In genomic region chr4:7498406-7499200, GRCh38 we compare ENCODE assay signal across 27 cellular contexts.
"Had no signal": no experiment of that assay in that cellular context is flagged by ENCODE, and none has a peak within 500 bp of the region (broad histone marks: within the 10 kb centered on the region; RNA-seq: fewer than 3 reads in every experiment).

No MANE protein-coding gene starts in this region.

- H3K4me3 ChIP-seq: esophagus muscularis mucosa, left lung, lower lobe of right lung, testis, transverse colon had no signal

- H3K4me3 Mint-ChIP-seq: activated CD4-positive, alpha-beta T cell treated with anti-CD3 and anti-CD28 coated beads, Interleukin-2, amount 10 ng/mL, durations not matched to agents 24 days and 14 days; activated CD8-positive, alpha-beta T cell treated with anti-CD3 and anti-CD28 coated beads for 36 hours; activated naive CD4-positive, alpha-beta T cell treated with anti-CD3 and anti-CD28 coated beads, Interleukin-2, amount 50 U/mL, for 24 hours; activated naive CD8-positive, alpha-beta T cell treated with anti-CD3 and anti-CD28 coated beads, Interleukin-2, amount 50 U/mL, for 24 hours; activated T-cell treated with anti-CD3 and anti-CD28 coated beads, Interleukin-2, amount 50 U/mL, for 4 hours; activated T-helper 17 cell treated with anti-CD3 and anti-CD28 coated beads, Interleukin-2, amount 50 U/mL, for 72 hours; nephron had no signal

- FAIRE-seq: colon, islet of Langerhans had no signal

- H3K27me3 ChIP-seq: esophagus muscularis mucosa, foreskin keratinocyte, testis, transverse colon had no signal

- H3K9me3 Mint-ChIP-seq: activated CD4-positive, alpha-beta T cell treated with anti-CD3 and anti-CD28 coated beads, Interleukin-2, amount 10 ng/mL, durations not matched to agents 24 days and 14 days; activated naive CD4-positive, alpha-beta T cell treated with anti-CD3 and anti-CD28 coated beads, Interleukin-2, amount 50 U/mL, for 24 hours; activated naive CD8-positive, alpha-beta T cell treated with anti-CD3 and anti-CD28 coated beads, Interleukin-2, amount 50 U/mL, for 24 hours; activated T-cell treated with anti-CD3 and anti-CD28 coated beads, Interleukin-2, amount 50 U/mL, for 4 hours; nephron had no signal

- ATAC-seq: activated CD8-positive, alpha-beta T cell treated with anti-CD3 and anti-CD28 coated beads for 36 hours; activated naive CD8-positive, alpha-beta T cell treated with anti-CD3 and anti-CD28 coated beads, Interleukin-2, amount 50 U/mL, for 24 hours; activated T-cell treated with anti-CD3 and anti-CD28 coated beads, Interleukin-2, amount 50 U/mL, for 4 hours; activated T-helper 17 cell treated with anti-CD3 and anti-CD28 coated beads, Interleukin-2, amount 50 U/mL, for 72 hours; foreskin keratinocyte; left lung; lower lobe of right lung; right cardiac atrium; stimulated activated naive CD8-positive, alpha-beta T cell treated with anti-CD3 and anti-CD28 coated beads, Interleukin-15, Interleukin-2, amounts not matched to agents 100 U/mL and 50 U/mL, for 24 hours had no signal

- H3K27ac Mint-ChIP-seq: activated CD4-positive, alpha-beta T cell treated with anti-CD3 and anti-CD28 coated beads, Interleukin-2, amount 10 ng/mL, durations not matched to agents 24 days and 14 days; activated CD8-positive, alpha-beta T cell treated with anti-CD3 and anti-CD28 coated beads for 36 hours; activated naive CD4-positive, alpha-beta T cell treated with anti-CD3 and anti-CD28 coated beads, Interleukin-2, amount 50 U/mL, for 24 hours; activated naive CD8-positive, alpha-beta T cell treated with anti-CD3 and anti-CD28 coated beads, Interleukin-2, amount 50 U/mL, for 24 hours; activated T-helper 17 cell treated with anti-CD3 and anti-CD28 coated beads, Interleukin-2, amount 50 U/mL, for 72 hours had no signal

- H3K4me1 Mint-ChIP-seq: activated CD4-positive, alpha-beta T cell treated with anti-CD3 and anti-CD28 coated beads, Interleukin-2, amount 10 ng/mL, durations not matched to agents 24 days and 14 days; activated naive CD4-positive, alpha-beta T cell treated with anti-CD3 and anti-CD28 coated beads, Interleukin-2, amount 50 U/mL, for 24 hours; activated naive CD8-positive, alpha-beta T cell treated with anti-CD3 and anti-CD28 coated beads, Interleukin-2, amount 50 U/mL, for 24 hours; activated T-helper 17 cell treated with anti-CD3 and anti-CD28 coated beads, Interleukin-2, amount 50 U/mL, for 72 hours had no signal

- DNase-seq: activated CD4-positive, alpha-beta T cell treated with anti-CD3 and anti-CD28 coated beads, Interleukin-2, amount 10 ng/mL, durations not matched to agents 24 days and 14 days; activated CD4-positive, CD25-positive, alpha-beta regulatory T cell treated with anti-CD3 and anti-CD28 coated beads, Interleukin-2, amount 50 U/mL, for 72 hours; activated CD8-positive, alpha-beta T cell treated with anti-CD3 and anti-CD28 coated beads for 36 hours; activated gamma-delta T cell treated with Interleukin-2 at 50 U/mL for 16 hours; activated naive CD8-positive, alpha-beta T cell treated with anti-CD3 and anti-CD28 coated beads, Interleukin-2, amount 50 U/mL, for 24 hours; activated T-cell treated with anti-CD3 and anti-CD28 coated beads, Interleukin-2, amount 50 U/mL, for 4 hours; amygdala; dermis blood vessel endothelial cell; effector CD4-positive, alpha-beta T cell; foreskin keratinocyte; left lung; lower lobe of right lung; mesenchymal stem cell; nucleus accumbens; stimulated activated CD4-positive, alpha-beta T cell treated with anti-CD3 and anti-CD28 coated beads, Interleukin-2, amount 100 ng/mL, for 48 hours; stimulated activated naive CD8-positive, alpha-beta T cell treated with anti-CD3 and anti-CD28 coated beads, Interleukin-15, Interleukin-2, amounts not matched to agents 100 U/mL and 50 U/mL, for 24 hours; T-helper 2 cell; testis; transverse colon had no signal

- H3K9me3 ChIP-seq: esophagus muscularis mucosa, left lung, lower lobe of right lung, testis, transverse colon had no signal

- H3K4me1 ChIP-seq: foreskin keratinocyte, left lung, lower lobe of right lung, parathyroid adenoma, transverse colon had no signal

- H3K27ac ChIP-seq: esophagus muscularis mucosa, foreskin keratinocyte, left lung, lower lobe of right lung, parathyroid adenoma, testis, transverse colon had no signal

- H3K36me3 Mint-ChIP-seq: activated naive CD4-positive, alpha-beta T cell treated with anti-CD3 and anti-CD28 coated beads, Interleukin-2, amount 50 U/mL, for 24 hours had no signal

- H3K36me3 ChIP-seq: esophagus muscularis mucosa, left lung, lower lobe of right lung, transverse colon had no signal
